In genomic region chr5:170266570-170267379, GRCh38 we compare ENCODE assay signal across 12 cellular contexts. TPM values are rescaled to one million over a fixed set of nuclear protein-coding genes. Genes with fewer than 3 reads are reported as not detected.
A peak's percentile ranks its signal among the peaks of the same experiment; 100 is the strongest.
DNase-seq lines count a peak whose midpoint lies in the region; ATAC-seq and TF ChIP-seq lines count a peak whose summit lies in the region.
"Had no signal": no experiment of that assay in that cellular context is flagged by ENCODE, and none has a peak within 500 bp of the region (broad histone marks: within the 10 kb centered on the region; RNA-seq: fewer than 3 reads in every experiment).

No MANE protein-coding gene starts in this region.

- no peak overlapping the region for H3K4me3 ChIP-seq in Panc1 (ENCODE audit: low read depth in 2 of 2, low read length in 2 of 2)
- H3K4me3 ChIP-seq in effector memory CD4-positive, alpha-beta T cell (ENCODE audit: insufficient read depth, low read depth, low read length, poor library complexity, severe bottlenecking) = no peak overlapping the region
- H3K4me3 ChIP-seq: hepatocyte had no signal

- H3K4me3 Mint-ChIP-seq in activated CD8-positive, alpha-beta T cell treated with anti-CD3 and anti-CD28 coated beads for 36 hours = peak overlapping the region; percentile 56
- H3K4me3 Mint-ChIP-seq in stimulated activated naive CD8-positive, alpha-beta T cell treated with anti-CD3 and anti-CD28 coated beads, Interleukin-15, Interleukin-2, amounts not matched to agents 100 ng/mL and 50 ng/mL, for 24 hours = peak overlapping the region; percentile 65

- peaks cover 6% of the 10 kb centered on the region; the same call in 1 of the 2 replicates for H3K4me1 ChIP-seq in Panc1 (ENCODE audit: control insufficient read depth, insufficient read depth, low read length)
- H3K4me1 ChIP-seq in effector memory CD4-positive, alpha-beta T cell (ENCODE audit: control insufficient read depth, insufficient read depth, low read length, poor library complexity, severe bottlenecking) = peaks cover 71% of the 10 kb centered on the region

- ATAC-seq in Panc1 = peak; percentile 33; the same call in 1 of the 2 replicates
- peak; percentile 46 for ATAC-seq in activated CD8-positive, alpha-beta T cell treated with anti-CD3 and anti-CD28 coated beads for 36 hours
- no peak for ATAC-seq in GM21737 (IDR thresholded peaks at IDR 0.05; ENCODE audit: unreplicated experiment)
- ATAC-seq in GM19324 (IDR thresholded peaks at IDR 0.05; ENCODE audit: low FRiP score, unreplicated experiment) = no peak

- H3K27ac ChIP-seq in Panc1 (ENCODE audit: low read length) = no peak overlapping the region
- peak overlapping the region; percentile 74 for H3K27ac ChIP-seq in effector memory CD4-positive, alpha-beta T cell (ENCODE audit: insufficient read depth, low read length, poor library complexity, severe bottlenecking)
- H3K27ac ChIP-seq: hepatocyte had no signal

- BruUV-seq in Panc1 (replicated peaks; lab: Mats Ljungman, UMichigan) = no TSS peak

- no peaks in the 10 kb centered on the region for H3K9me3 ChIP-seq in Panc1 (ENCODE audit: control insufficient read depth, insufficient read depth, low read depth, low read length)
- no peaks in the 10 kb centered on the region for H3K9me3 ChIP-seq in effector memory CD4-positive, alpha-beta T cell (ENCODE audit: control insufficient read depth, low read length)

- peak overlapping the region; percentile 93 for H3K27ac Mint-ChIP-seq in activated CD8-positive, alpha-beta T cell treated with anti-CD3 and anti-CD28 coated beads for 36 hours
- peak overlapping the region; percentile 88 for H3K27ac Mint-ChIP-seq in stimulated activated naive CD8-positive, alpha-beta T cell treated with anti-CD3 and anti-CD28 coated beads, Interleukin-15, Interleukin-2, amounts not matched to agents 100 ng/mL and 50 ng/mL, for 24 hours

- peaks cover 22% of the 10 kb centered on the region for H3K27me3 ChIP-seq in Panc1 (ENCODE audit: control insufficient read depth, insufficient read depth, low read length)
- H3K27me3 ChIP-seq in effector memory CD4-positive, alpha-beta T cell (replicated peaks; ENCODE audit: control insufficient read depth, insufficient read depth, low read length, poor library complexity, severe bottlenecking) = no peaks in the 10 kb centered on the region

- peaks cover 97% of the 10 kb centered on the region for H3K4me1 Mint-ChIP-seq in activated CD8-positive, alpha-beta T cell treated with anti-CD3 and anti-CD28 coated beads for 36 hours (ENCODE audit: low read depth)
- peaks cover 97% of the 10 kb centered on the region for H3K4me1 Mint-ChIP-seq in stimulated activated naive CD8-positive, alpha-beta T cell treated with anti-CD3 and anti-CD28 coated beads, Interleukin-15, Interleukin-2, amounts not matched to agents 100 ng/mL and 50 ng/mL, for 24 hours (ENCODE audit: low read depth)

- intact Hi-C loops in Panc1 (cut with micrococcal nuclease; ENCODE audit: unreplicated experiment) = loop anchor here (5.0 kb wide), 1 partner anchor 356 kb away; no protein-coding TSS in a partner anchor
- intact Hi-C loops in activated CD8-positive, alpha-beta T cell treated with anti-CD3 and anti-CD28 coated beads for 36 hours (cut with micrococcal nuclease) = no loop called here

- no peaks in the 10 kb centered on the region for H3K27me3 Mint-ChIP-seq in activated CD8-positive, alpha-beta T cell treated with anti-CD3 and anti-CD28 coated beads for 36 hours
- no peaks in the 10 kb centered on the region for H3K27me3 Mint-ChIP-seq in stimulated activated naive CD8-positive, alpha-beta T cell treated with anti-CD3 and anti-CD28 coated beads, Interleukin-15, Interleukin-2, amounts not matched to agents 100 ng/mL and 50 ng/mL, for 24 hours

- H3K36me3 Mint-ChIP-seq in activated CD8-positive, alpha-beta T cell treated with anti-CD3 and anti-CD28 coated beads for 36 hours (ENCODE audit: low read depth) = peaks cover 94% of the 10 kb centered on the region
- H3K36me3 Mint-ChIP-seq in stimulated activated naive CD8-positive, alpha-beta T cell treated with anti-CD3 and anti-CD28 coated beads, Interleukin-15, Interleukin-2, amounts not matched to agents 100 ng/mL and 50 ng/mL, for 24 hours (ENCODE audit: low read depth) = peaks cover 95% of the 10 kb centered on the region

- H3K36me3 ChIP-seq in Panc1 (ENCODE audit: control insufficient read depth, insufficient read depth, low read length) = no peaks in the 10 kb centered on the region
- H3K36me3 ChIP-seq in effector memory CD4-positive, alpha-beta T cell (ENCODE audit: control insufficient read depth, insufficient read depth, low read length) = peaks cover 70% of the 10 kb centered on the region

- POLR2A ChIA-PET in Panc1 (lab: Charles Lee) = no interaction called here
- POLR2A ChIA-PET in activated CD8-positive, alpha-beta T cell treated with anti-CD3 and anti-CD28 coated beads for 36 hours (lab: Charles Lee) = interaction anchor here (0.7 to 7.0 kb wide), 15 partner anchors 8 to 72 kb away, joined by 3 to 150 read pairs (median 6); partner anchors contain the start of gene LCP2

- in situ Hi-C loops in Panc1 (cut with HindIII; ENCODE audit: low pct_unique_long_range_greater_than_20kb, low sequenced_read_pairs) = no loop called here

- TF ChIP-seq CTCF in Panc1 (IDR thresholded peaks at IDR 0.05) = no peak
- no peak for TF ChIP-seq CTCF in activated CD8-positive, alpha-beta T cell treated with anti-CD3 and anti-CD28 coated beads for 36 hours (IDR thresholded peaks at IDR 0.05)

- H3K9me3 Mint-ChIP-seq in activated CD8-positive, alpha-beta T cell treated with anti-CD3 and anti-CD28 coated beads for 36 hours = no peaks in the 10 kb centered on the region
- H3K9me3 Mint-ChIP-seq in stimulated activated naive CD8-positive, alpha-beta T cell treated with anti-CD3 and anti-CD28 coated beads, Interleukin-15, Interleukin-2, amounts not matched to agents 100 ng/mL and 50 ng/mL, for 24 hours = no peaks in the 10 kb centered on the region

- DNase-seq in Panc1 (ENCODE audit: low read depth, low spot score) (no peak), HPDE6-E6E7 (ENCODE audit: extremely low spot score) (no peak), SIG-M5 treated with dmso at 0.1 percent for 504 hours (lab: John Stamatoyannopoulos, UW; ENCODE audit: unreplicated experiment) (no peak)
- peak; percentile 81 for DNase-seq in activated CD8-positive, alpha-beta T cell treated with anti-CD3 and anti-CD28 coated beads for 36 hours
- peak; percentile 37 to 54 (median 40) for DNase-seq in effector memory CD4-positive, alpha-beta T cell

- CTCF ChIA-PET in Panc1 (lab: Charles Lee) = interaction anchor here (0.7 to 1.7 kb wide), 9 partner anchors 10 to 256 kb away, joined by 3 to 9 read pairs (median 4); partner anchors contain the start of gene LCP2
- CTCF ChIA-PET in activated CD8-positive, alpha-beta T cell treated with anti-CD3 and anti-CD28 coated beads for 36 hours (lab: Charles Lee) = interaction anchor here (0.8 to 6.1 kb wide), 21 partner anchors 7 to 152 kb away, joined by 3 to 133 read pairs (median 7); partner anchors contain the start of gene LCP2

RNA-seq across cellular contexts. Expression of gene LCP2, which starts 30.8 kb away (rescaled TPM):
- 0.36 TPM for total RNA-seq in Panc1 (2021; ENCODE audit: unreplicated experiment)
- polyA plus RNA-seq in Panc1 (2012; ENCODE audit: insufficient read length) = not detected
- 100 to 1,000 TPM; 243 to 259 TPM for total RNA-seq in activated CD8-positive, alpha-beta T cell treated with anti-CD3 and anti-CD28 coated beads for 36 hours
- polyA plus RNA-seq: hepatocyte had no signal

RNA-seq across cellular contexts. Expression of gene C5orf58, which starts 34.0 kb away (rescaled TPM):
- 0.15 TPM for total RNA-seq in Panc1 (2021; ENCODE audit: unreplicated experiment)
- not detected for polyA plus RNA-seq in Panc1 (2012; ENCODE audit: insufficient read length)
- not detected for total RNA-seq in activated CD8-positive, alpha-beta T cell treated with anti-CD3 and anti-CD28 coated beads for 36 hours
- total RNA-seq: hepatocyte, mononuclear cell, RPMI7951, skeletal muscle tissue had no signal

Comparison
In these comparisons a context has a peak if more than half of its experiments do, and no peak if none do; other contexts are left out.
1. ATAC-seq: peak in Panc1 (single experiment) and activated CD8-positive, alpha-beta T cell treated with anti-CD3 and anti-CD28 coated beads for 36 hours (single experiment); none in GM21737 (single experiment) and GM19324 (single experiment).
2. DNase-seq: peak in activated CD8-positive, alpha-beta T cell treated with anti-CD3 and anti-CD28 coated beads for 36 hours (single experiment) and effector memory CD4-positive, alpha-beta T cell (3 of 3); none in Panc1 (single experiment), HPDE6-E6E7 (single experiment) and SIG-M5 treated with dmso at 0.1 percent for 504 hours (single experiment).
3. RNA of gene LCP2, which starts 30.8 kb away (total RNA-seq): 243 to 259 TPM in activated CD8-positive, alpha-beta T cell treated with anti-CD3 and anti-CD28 coated beads for 36 hours; 0.36 TPM in Panc1 (single experiment); every median in the first group is over 100 times any median in the second.